12 cellular contexts compared by ENCODE assay signal in genomic region chr17:76567634-76568432, GRCh38. TPM values are rescaled to one million over a fixed set of nuclear protein-coding genes. Genes with fewer than 3 reads are reported as not detected.
DNase-seq lines count a peak whose midpoint lies in the region; ATAC-seq and TF ChIP-seq lines count a peak whose summit lies in the region.
"Had no signal": no experiment of that assay in that cellular context is flagged by ENCODE, and none has a peak within 500 bp of the region (broad histone marks: within the 10 kb centered on the region; RNA-seq: fewer than 3 reads in every experiment).

No MANE protein-coding gene starts in this region.

- H3K4me1 ChIP-seq in heart left ventricle (peaks cover 0 to 30% (median 13%) of the 10 kb centered on the region in 12 donors), spleen (peaks cover 4 to 57% (median 24%) of the 10 kb centered on the region in 6 donors), prostate gland (replicated peaks) (no peaks in the 10 kb centered on the region)

- intact Hi-C loops in heart left ventricle (cut with DNase I), result loop anchor here in 4 of 10 donors (5.0 to 10.0 kb wide), 3 partner anchors 49 to 157 kb away; partner anchors contain the start of genes MXRA7 (in 2 of the 4), JMJD6 (in 1 of the 4) and METTL23 (in 1 of the 4)
- intact Hi-C loops in spleen (cut with DNase I; ENCODE audit: low total_unique reads), result no loop called here
- intact Hi-C loops in prostate gland (cut with DNase I), result no loop called here

- POLR2A ChIA-PET in activated CD4-positive, alpha-beta T cell treated with anti-CD3 and anti-CD28 coated beads, Interleukin-2, amount 10 ng/mL, durations not matched to agents 7 days and 5 days (lab: Charles Lee), result no interaction called here

- DNase-seq in activated CD4-positive, alpha-beta T cell treated with anti-CD3 and anti-CD28 coated beads, Interleukin-2, amount 10 ng/mL, durations not matched to agents 7 days and 5 days, result no peak
- DNase-seq in activated CD4-positive, alpha-beta T cell treated with anti-CD3 and anti-CD28 coated beads, Interleukin-2, amount 50 U/mL, for 4 hours, result no peak
- DNase-seq in OCI-M1 (lab: John Stamatoyannopoulos, UW) (peak; percentile 75), heart left ventricle (no peak), spleen (peak; percentile 79), NCI-H1436 treated with DMSO at 0.1 percent for 48 hours (lab: John Stamatoyannopoulos, UW) (no peak), prostate gland (ENCODE audit: low spot score) (no peak)
- DNase-seq in activated effector memory CD4-positive, alpha-beta T cell treated with anti-CD3 and anti-CD28 coated beads, Interleukin-2, amount 50 U/mL, for 16 hours, result no peak
- DNase-seq: amygdala, NCI-H1417 treated with DMSO at 0.1 percent for 48 hours, T-helper 9 cell had no signal

- peaks cover 0 to 35% (median 23%) of the 10 kb centered on the region in 9 donors for H3K36me3 ChIP-seq in heart left ventricle
- H3K36me3 ChIP-seq in spleen, result peaks cover 0 to 51% (median 25%) of the 10 kb centered on the region in 6 donors
- H3K36me3 ChIP-seq in prostate gland, result no peaks in the 10 kb centered on the region

- 57 to 86% (median 65%) methylated on average over 6 to 14 of the region's 14 CpGs for WGBS in heart left ventricle, 4 donors
- WGBS in spleen, 5 donors, result 54 to 70% (median 58%) methylated on average over 10 to 14 of the region's 14 CpGs
- 70% methylated on average over 14 of the region's 14 CpGs for WGBS in prostate gland

- H3K27ac ChIP-seq in heart left ventricle (no peak overlapping the region), spleen (peak overlapping the region in 5 of 8 donors; percentile 26 to 75 (median 69)), prostate gland (no peak overlapping the region)

- H3K4me3 Mint-ChIP-seq in activated CD4-positive, alpha-beta T cell treated with anti-CD3 and anti-CD28 coated beads, Interleukin-2, amount 10 ng/mL, durations not matched to agents 7 days and 5 days, result no peak overlapping the region
- H3K4me3 Mint-ChIP-seq: stimulated activated naive CD8-positive, alpha-beta T cell treated with anti-CD3 and anti-CD28 coated beads, Interleukin-15, Interleukin-2, amounts not matched to agents 100 ng/mL and 50 ng/mL, for 24 hours had no signal

- peaks cover 31% of the 10 kb centered on the region for H3K36me3 Mint-ChIP-seq in activated CD4-positive, alpha-beta T cell treated with anti-CD3 and anti-CD28 coated beads, Interleukin-2, amount 10 ng/mL, durations not matched to agents 7 days and 5 days (ENCODE audit: low read depth)

- peak; percentile 4 to 54 (median 32) for ATAC-seq in heart left ventricle

- H3K9me3 ChIP-seq in heart left ventricle (no peaks in the 10 kb centered on the region), spleen (no peaks in the 10 kb centered on the region), prostate gland (no peaks in the 10 kb centered on the region)

- peak overlapping the region; percentile 50 for H3K27ac Mint-ChIP-seq in activated CD4-positive, alpha-beta T cell treated with anti-CD3 and anti-CD28 coated beads, Interleukin-2, amount 10 ng/mL, durations not matched to agents 7 days and 5 days

- H3K9me3 Mint-ChIP-seq in activated CD4-positive, alpha-beta T cell treated with anti-CD3 and anti-CD28 coated beads, Interleukin-2, amount 10 ng/mL, durations not matched to agents 7 days and 5 days, result no peaks in the 10 kb centered on the region
- H3K9me3 Mint-ChIP-seq: stimulated activated naive CD8-positive, alpha-beta T cell treated with anti-CD3 and anti-CD28 coated beads, Interleukin-15, Interleukin-2, amounts not matched to agents 100 ng/mL and 50 ng/mL, for 24 hours had no signal

- H3K4me3 ChIP-seq in heart left ventricle (no peak overlapping the region), spleen (peak overlapping the region in 1 of 8 donors; percentile 26), prostate gland (no peak overlapping the region)

- CTCF ChIA-PET in activated CD4-positive, alpha-beta T cell treated with anti-CD3 and anti-CD28 coated beads, Interleukin-2, amount 10 ng/mL, durations not matched to agents 7 days and 5 days (lab: Charles Lee), result interaction anchor here (0.6 to 2.8 kb wide), 5 partner anchors 10 to 92 kb away, joined by 3 to 22 read pairs (median 4); no protein-coding TSS in a partner anchor

- H3K4me1 Mint-ChIP-seq in activated CD4-positive, alpha-beta T cell treated with anti-CD3 and anti-CD28 coated beads, Interleukin-2, amount 10 ng/mL, durations not matched to agents 7 days and 5 days, result peaks cover 15% of the 10 kb centered on the region

- H3K27me3 ChIP-seq in heart left ventricle (peaks cover 0 to 2% (median 0%) of the 10 kb centered on the region in 9 donors), spleen (replicated peaks in 1 of 7) (no peaks in the 10 kb centered on the region), prostate gland (replicated peaks; ENCODE audit: insufficient read depth) (no peaks in the 10 kb centered on the region)

- TF ChIP-seq POLR2A in heart left ventricle (IDR thresholded peaks at IDR 0.05), result no peak
- TF ChIP-seq POLR2A in spleen (IDR thresholded peaks at IDR 0.05), result no peak
- no peak for TF ChIP-seq POLR2A in prostate gland (IDR thresholded peaks at IDR 0.05)

- no peaks in the 10 kb centered on the region for H3K27me3 Mint-ChIP-seq in activated CD4-positive, alpha-beta T cell treated with anti-CD3 and anti-CD28 coated beads, Interleukin-2, amount 10 ng/mL, durations not matched to agents 7 days and 5 days
- H3K27me3 Mint-ChIP-seq: stimulated activated naive CD8-positive, alpha-beta T cell treated with anti-CD3 and anti-CD28 coated beads, Interleukin-15, Interleukin-2, amounts not matched to agents 100 ng/mL and 50 ng/mL, for 24 hours had no signal

- TF ChIP-seq CTCF in heart left ventricle (IDR thresholded peaks at IDR 0.05), result no peak
- peak in 1 of 11 experiments; percentile 12 for TF ChIP-seq CTCF in spleen (IDR thresholded peaks at IDR 0.05 in 8 of 11, conservative IDR thresholded peaks at IDR 0.05 in 3 of 11)
- TF ChIP-seq CTCF in prostate gland (IDR thresholded peaks at IDR 0.05), result no peak

RNA-seq across cellular contexts. Expression of gene ST6GALNAC2, which starts 17.8 kb away (rescaled TPM):
- total RNA-seq in activated CD4-positive, alpha-beta T cell treated with anti-CD3 and anti-CD28 coated beads, Interleukin-2, amount 10 ng/mL, durations not matched to agents 7 days and 5 days, result not detected
- total RNA-seq in heart left ventricle (1 to 10 TPM; 3.3 to 7.8 (median 5.6) TPM), spleen (10 to 100 TPM in 3 of 7 donors, 1 to 10 TPM in 4; 8.1 to 15.7 (median 9.8) TPM), prostate gland (10 to 100 TPM; 21.0 to 23.1 TPM)
- polyA plus RNA-seq in heart left ventricle (1 to 10 TPM; 2.1 to 2.3 TPM), spleen (1 to 10 TPM; 1.1 to 4.8 (median 1.3) TPM)

RNA-seq across cellular contexts. Expression of gene PRCD, which starts 28.0 kb away (rescaled TPM):
- not detected for total RNA-seq in activated CD4-positive, alpha-beta T cell treated with anti-CD3 and anti-CD28 coated beads, Interleukin-2, amount 10 ng/mL, durations not matched to agents 7 days and 5 days
- total RNA-seq in heart left ventricle (1 to 10 TPM; 1.1 to 4.9 (median 2.7) TPM), spleen (10 to 100 TPM in 2 of 7 donors, 1 to 10 TPM in 5; 3.5 to 18.8 (median 9.2) TPM), prostate gland (under 1 TPM; 0.36 to 0.85 TPM)
- polyA plus RNA-seq in heart left ventricle (1 to 10 TPM; 1.2 to 7.6 TPM), spleen (10 to 100 TPM; 28.9 to 54.1 (median 29.6) TPM)

RNA-seq across cellular contexts. Expression of gene CYGB, which starts 30.3 kb away (rescaled TPM):
- total RNA-seq in activated CD4-positive, alpha-beta T cell treated with anti-CD3 and anti-CD28 coated beads, Interleukin-2, amount 10 ng/mL, durations not matched to agents 7 days and 5 days, result not detected
- total RNA-seq in heart left ventricle (10 to 100 TPM; 11.8 to 37.9 (median 21.9) TPM), spleen (10 to 100 TPM in 3 of 7 donors, 1 to 10 TPM in 4; 5.0 to 21.0 (median 9.9) TPM), prostate gland (10 to 100 TPM in 1 of 2 donors, 1 to 10 TPM in 1; 7.0 to 13.8 TPM)
- polyA plus RNA-seq in heart left ventricle (10 to 100 TPM; 16.7 to 25.9 TPM), spleen (1 to 10 TPM; 3.5 to 5.8 (median 5.5) TPM)

Comparison
In these comparisons a context has a peak if more than half of its experiments do, and no peak if none do; other contexts are left out.
1. DNase-seq: peak in OCI-M1 (single experiment) and spleen (single experiment); none in activated CD4-positive, alpha-beta T cell treated with anti-CD3 and anti-CD28 coated beads, Interleukin-2, amount 10 ng/mL, durations not matched to agents 7 days and 5 days (single experiment), activated CD4-positive, alpha-beta T cell treated with anti-CD3 and anti-CD28 coated beads, Interleukin-2, amount 50 U/mL, for 4 hours (0 of 2), heart left ventricle (0 of 5), NCI-H1436 treated with DMSO at 0.1 percent for 48 hours (single experiment), activated effector memory CD4-positive, alpha-beta T cell treated with anti-CD3 and anti-CD28 coated beads, Interleukin-2, amount 50 U/mL, for 16 hours (single experiment) and prostate gland (single experiment).
2. H3K27ac ChIP-seq: peak in spleen (5 of 8); none in heart left ventricle (0 of 12) and prostate gland (0 of 2).
3. RNA of gene ST6GALNAC2, which starts 17.8 kb away (total RNA-seq): 21.0 to 23.1 TPM in prostate gland, 8.1 to 15.7 TPM in spleen and 3.3 to 7.8 TPM in heart left ventricle; not detected in activated CD4-positive, alpha-beta T cell treated with anti-CD3 and anti-CD28 coated beads, Interleukin-2, amount 10 ng/mL, durations not matched to agents 7 days and 5 days; every median in the first group is over 4 times any median in the second.
4. RNA of gene CYGB, which starts 30.3 kb away (total RNA-seq): 11.8 to 37.9 TPM in heart left ventricle, 7.0 to 13.8 TPM in prostate gland and 5.0 to 21.0 TPM in spleen; not detected in activated CD4-positive, alpha-beta T cell treated with anti-CD3 and anti-CD28 coated beads, Interleukin-2, amount 10 ng/mL, durations not matched to agents 7 days and 5 days; every median in the first group is over 4 times any median in the second.